ENCODE assay signal across 15 cellular contexts in genomic region chr12:2793561-2793960, GRCh38. TPM values are rescaled to one million over a fixed set of nuclear protein-coding genes. Genes with fewer than 3 reads are reported as not detected.
DNase-seq lines count a peak whose midpoint lies in the region; ATAC-seq and TF ChIP-seq lines count a peak whose summit lies in the region.
"Had no signal": no experiment of that assay in that cellular context is flagged by ENCODE, and none has a peak within 500 bp of the region (broad histone marks: within the 10 kb centered on the region; RNA-seq: fewer than 3 reads in every experiment).

No MANE protein-coding gene starts in this region.

- H3K27me3 ChIP-seq in vagina = no peaks in the 10 kb centered on the region
- H3K27me3 ChIP-seq: cardiac muscle cell, esophagus muscularis mucosa had no signal

- intact Hi-C loops in vagina (cut with DNase I) = no loop called here

- H3K4me3 Mint-ChIP-seq in stimulated activated naive CD8-positive, alpha-beta T cell treated with anti-CD3 and anti-CD28 coated beads, Interleukin-15, Interleukin-2, amounts not matched to agents 100 ng/mL and 50 ng/mL, for 24 hours = peak overlapping the region; percentile 78
- H3K4me3 Mint-ChIP-seq in activated naive CD8-positive, alpha-beta T cell = peak overlapping the region; percentile 67
- H3K4me3 Mint-ChIP-seq in mesothelial cell of epicardium = peak overlapping the region; percentile 69

- no peaks in the 10 kb centered on the region for H3K9me3 ChIP-seq in vagina
- H3K9me3 ChIP-seq: esophagus muscularis mucosa had no signal

- no peak for TF ChIP-seq POLR2A in vagina (IDR thresholded peaks at IDR 0.05)

- no peak for DNase-seq in stimulated activated naive CD8-positive, alpha-beta T cell treated with anti-CD3 and anti-CD28 coated beads, Interleukin-15, Interleukin-2, amounts not matched to agents 100 U/mL and 50 U/mL, for 24 hours
- no peak for DNase-seq in mesothelial cell of epicardium (ENCODE audit: low spot score in 2 of 2, unreplicated experiment in 2 of 2)
- no peak for DNase-seq in vagina (ENCODE audit: extremely low spot score in 2 of 2)
- no peak for DNase-seq in COLO668 (lab: John Stamatoyannopoulos, UW; ENCODE audit: unreplicated experiment)
- DNase-seq: AML-193, mesendoderm, NCI-H526 had no signal

- no peak overlapping the region for H3K4me3 ChIP-seq in vagina

- peaks cover 0 to 10% of the 10 kb centered on the region in 2 donors for H3K36me3 ChIP-seq in vagina

- TF ChIP-seq CTCF in mesothelial cell of epicardium (IDR thresholded peaks at IDR 0.05; ENCODE audit: unreplicated experiment) = no peak
- TF ChIP-seq CTCF in vagina (IDR thresholded peaks at IDR 0.05) = no peak

- no peaks in the 10 kb centered on the region for H3K27me3 Mint-ChIP-seq in stimulated activated naive CD8-positive, alpha-beta T cell treated with anti-CD3 and anti-CD28 coated beads, Interleukin-15, Interleukin-2, amounts not matched to agents 100 ng/mL and 50 ng/mL, for 24 hours
- H3K27me3 Mint-ChIP-seq in activated naive CD8-positive, alpha-beta T cell = no peaks in the 10 kb centered on the region
- peaks cover 3% of the 10 kb centered on the region for H3K27me3 Mint-ChIP-seq in mesothelial cell of epicardium (ENCODE audit: low read depth)

- peaks cover 29% of the 10 kb centered on the region for H3K4me1 ChIP-seq in vagina

- H3K27ac ChIP-seq in vagina = peak overlapping the region; percentile 99
- H3K27ac ChIP-seq: cardiac muscle cell had no signal

- no peak overlapping the region for H3K27ac Mint-ChIP-seq in stimulated activated naive CD8-positive, alpha-beta T cell treated with anti-CD3 and anti-CD28 coated beads, Interleukin-15, Interleukin-2, amounts not matched to agents 100 ng/mL and 50 ng/mL, for 24 hours
- no peak overlapping the region for H3K27ac Mint-ChIP-seq in activated naive CD8-positive, alpha-beta T cell
- no peak overlapping the region for H3K27ac Mint-ChIP-seq in mesothelial cell of epicardium

- peaks cover 25% of the 10 kb centered on the region for H3K36me3 Mint-ChIP-seq in stimulated activated naive CD8-positive, alpha-beta T cell treated with anti-CD3 and anti-CD28 coated beads, Interleukin-15, Interleukin-2, amounts not matched to agents 100 ng/mL and 50 ng/mL, for 24 hours (ENCODE audit: low read depth)
- peaks cover 10% of the 10 kb centered on the region for H3K36me3 Mint-ChIP-seq in activated naive CD8-positive, alpha-beta T cell
- peaks cover 6% of the 10 kb centered on the region for H3K36me3 Mint-ChIP-seq in mesothelial cell of epicardium

- H3K4me1 Mint-ChIP-seq in stimulated activated naive CD8-positive, alpha-beta T cell treated with anti-CD3 and anti-CD28 coated beads, Interleukin-15, Interleukin-2, amounts not matched to agents 100 ng/mL and 50 ng/mL, for 24 hours (ENCODE audit: low read depth) = peaks cover 22% of the 10 kb centered on the region
- peaks cover 18% of the 10 kb centered on the region for H3K4me1 Mint-ChIP-seq in activated naive CD8-positive, alpha-beta T cell (ENCODE audit: low read depth)
- peaks cover 23% of the 10 kb centered on the region for H3K4me1 Mint-ChIP-seq in mesothelial cell of epicardium

- no peaks in the 10 kb centered on the region for H3K9me3 Mint-ChIP-seq in stimulated activated naive CD8-positive, alpha-beta T cell treated with anti-CD3 and anti-CD28 coated beads, Interleukin-15, Interleukin-2, amounts not matched to agents 100 ng/mL and 50 ng/mL, for 24 hours
- H3K9me3 Mint-ChIP-seq in activated naive CD8-positive, alpha-beta T cell (ENCODE audit: low read depth) = no peaks in the 10 kb centered on the region
- H3K9me3 Mint-ChIP-seq in mesothelial cell of epicardium = no peaks in the 10 kb centered on the region

- no peak for ATAC-seq in stimulated activated naive CD8-positive, alpha-beta T cell treated with anti-CD3 and anti-CD28 coated beads, Interleukin-15, Interleukin-2, amounts not matched to agents 100 U/mL and 50 U/mL, for 24 hours
- ATAC-seq in HG02763 (IDR thresholded peaks at IDR 0.05; ENCODE audit: unreplicated experiment) = no peak
- ATAC-seq in GM21786 (IDR thresholded peaks at IDR 0.05; ENCODE audit: unreplicated experiment) = no peak
- ATAC-seq: HCT116 had no signal

RNA-seq across cellular contexts. Expression of gene FKBP4, which starts 1.2 kb away (rescaled TPM):
- 84.7 to 98.4 TPM (median 93.3 TPM) in 3 replicates for total RNA-seq in mesothelial cell of epicardium
- total RNA-seq in vagina = 45.9 TPM

RNA-seq across cellular contexts. Expression of gene ITFG2, which starts 18.9 kb away (rescaled TPM):
- total RNA-seq in mesothelial cell of epicardium (57.4 to 60.0 TPM (median 59.3 TPM) in 3 replicates), vagina (30.4 TPM)

RNA-seq across cellular contexts. Expression of gene NRIP2, which starts 41.3 kb away (rescaled TPM):
- total RNA-seq in mesothelial cell of epicardium (0.14 TPM in 1 of 3 replicates, not detected in the others), vagina (1.2 TPM)
- total RNA-seq: cardiac muscle cell, HT-29 had no signal
